In genomic region chr10:49010295-49010694, GRCh38 we compare ENCODE assay signal across 15 cellular contexts.
"Had no signal": no experiment of that assay in that cellular context is flagged by ENCODE, and none has a peak within 500 bp of the region (broad histone marks: within the 10 kb centered on the region; RNA-seq: fewer than 3 reads in every experiment).

No MANE protein-coding gene starts in this region.

- DNase-seq: activated CD4-positive, alpha-beta memory T cell treated with anti-CD3 and anti-CD28 coated beads for 36 hours; activated CD8-positive, alpha-beta memory T cell treated with anti-CD3 and anti-CD28 coated beads, Interleukin-2, amount 10 ng/mL, durations not matched to agents 7 days and 5 days; activated naive CD4-positive, alpha-beta T cell treated with anti-CD3 and anti-CD28 coated beads, Interleukin-2, amount 50 U/mL, for 16 hours; activated T-cell treated with anti-CD3 and anti-CD28 coated beads, Interleukin-2, amount 50 U/mL, for 1 hour; adrenal gland; esophagus squamous epithelium; kidney glomerular epithelial cell; naive thymus-derived CD8-positive, alpha-beta T cell; stimulated activated naive CD8-positive, alpha-beta T cell treated with anti-CD3 and anti-CD28 coated beads, Interleukin-15, Interleukin-2, amounts not matched to agents 100 U/mL and 50 U/mL, for 24 hours; T-helper 1 cell; T1000; trophoblast cell; WERI-Rb-1 had no signal

- H3K4me1 Mint-ChIP-seq: activated CD8-positive, alpha-beta memory T cell treated with anti-CD3 and anti-CD28 coated beads, Interleukin-2, amount 10 ng/mL, durations not matched to agents 7 days and 5 days had no signal

- ATAC-seq: activated CD8-positive, alpha-beta memory T cell treated with anti-CD3 and anti-CD28 coated beads, Interleukin-2, amount 10 ng/mL, durations not matched to agents 7 days and 5 days; naive thymus-derived CD8-positive, alpha-beta T cell; stimulated activated naive CD8-positive, alpha-beta T cell treated with anti-CD3 and anti-CD28 coated beads, Interleukin-15, Interleukin-2, amounts not matched to agents 100 U/mL and 50 U/mL, for 24 hours had no signal

- H3K9me3 Mint-ChIP-seq: activated CD4-positive, alpha-beta memory T cell treated with anti-CD3 and anti-CD28 coated beads for 36 hours had no signal

- H3K36me3 Mint-ChIP-seq: activated CD4-positive, alpha-beta memory T cell treated with anti-CD3 and anti-CD28 coated beads for 36 hours; activated CD8-positive, alpha-beta memory T cell treated with anti-CD3 and anti-CD28 coated beads, Interleukin-2, amount 10 ng/mL, durations not matched to agents 7 days and 5 days; naive thymus-derived CD8-positive, alpha-beta T cell had no signal

- H3K27me3 ChIP-seq: adrenal gland, cardiac muscle cell had no signal

- H3K9me3 ChIP-seq: adrenal gland, esophagus squamous epithelium had no signal

- H3K4me3 ChIP-seq: adrenal gland, cardiac muscle cell, esophagus squamous epithelium, skin epidermis had no signal

- H3K36me3 ChIP-seq: adrenal gland, cardiac muscle cell, esophagus squamous epithelium, WERI-Rb-1 had no signal

- H3K4me3 Mint-ChIP-seq: activated CD4-positive, alpha-beta memory T cell treated with anti-CD3 and anti-CD28 coated beads for 36 hours; activated CD8-positive, alpha-beta memory T cell treated with anti-CD3 and anti-CD28 coated beads, Interleukin-2, amount 10 ng/mL, durations not matched to agents 7 days and 5 days; naive thymus-derived CD8-positive, alpha-beta T cell had no signal

- H3K27ac Mint-ChIP-seq: activated CD4-positive, alpha-beta memory T cell treated with anti-CD3 and anti-CD28 coated beads for 36 hours; activated CD8-positive, alpha-beta memory T cell treated with anti-CD3 and anti-CD28 coated beads, Interleukin-2, amount 10 ng/mL, durations not matched to agents 7 days and 5 days; naive thymus-derived CD8-positive, alpha-beta T cell had no signal

- H3K27me3 Mint-ChIP-seq: activated CD4-positive, alpha-beta memory T cell treated with anti-CD3 and anti-CD28 coated beads for 36 hours; activated CD8-positive, alpha-beta memory T cell treated with anti-CD3 and anti-CD28 coated beads, Interleukin-2, amount 10 ng/mL, durations not matched to agents 7 days and 5 days had no signal

- H3K27ac ChIP-seq: adrenal gland, cardiac muscle cell, esophagus squamous epithelium, skin epidermis, WERI-Rb-1 had no signal
